ENCODE assay signal across 8 cellular contexts in genomic region chr19:42396542-42397314, GRCh38. TPM values are rescaled to one million over a fixed set of nuclear protein-coding genes. Genes with fewer than 3 reads are reported as not detected.
DNase-seq lines count a peak whose midpoint lies in the region; ATAC-seq and TF ChIP-seq lines count a peak whose summit lies in the region.

No MANE protein-coding gene starts in this region.

- H3K36me3 ChIP-seq in SK-N-SH (replicated peaks in 1 of 2; ENCODE audit: control insufficient read depth in 1 of 2, insufficient read depth in 2 of 2, low read length in 1 of 2) (no peaks in the 10 kb centered on the region), suprapubic skin (no peaks in the 10 kb centered on the region)

- CTCF ChIA-PET in SK-N-SH (lab: Yijun Ruan, JAX): interaction anchor here (0.9 to 2.1 kb wide), 6 partner anchors 9 to 117 kb away, joined by 3 to 9 read pairs (median 4); no protein-coding TSS in a partner anchor

- H2AFZ ChIP-seq in SK-N-SH (ENCODE audit: low read depth): peak overlapping the region; percentile 86

- no peaks in the 10 kb centered on the region for H3K9me3 Mint-ChIP-seq in activated naive CD4-positive, alpha-beta T cell treated with anti-CD3 and anti-CD28 coated beads, Interleukin-2, amount 50 U/mL, for 72 hours

- H3K4me3 ChIP-seq in SK-N-SH (ENCODE audit: low read depth in 2 of 2, low read length in 1 of 2) (peak overlapping the region; percentile 59 to 71), suprapubic skin (peak overlapping the region; percentile 47)

- peak overlapping the region; percentile 56 to 84 for H3K27ac ChIP-seq in SK-N-SH (ENCODE audit: low read depth in 2 of 2, low read length in 1 of 2)
- H3K27ac ChIP-seq in suprapubic skin: peak overlapping the region; percentile 85

- TF ChIP-seq POLR2A in suprapubic skin (IDR thresholded peaks at IDR 0.05): peak in 1 of 2 donors; percentile 10

- no peaks in the 10 kb centered on the region for H3K27me3 ChIP-seq in SK-N-SH (ENCODE audit: insufficient read depth)
- H3K27me3 ChIP-seq in suprapubic skin: no peaks in the 10 kb centered on the region

- H4K20me1 ChIP-seq in SK-N-SH (ENCODE audit: insufficient read depth): no peaks in the 10 kb centered on the region

- peak; percentile 91 for ATAC-seq in HG02571 (IDR thresholded peaks at IDR 0.05; ENCODE audit: unreplicated experiment)
- ATAC-seq in activated naive CD4-positive, alpha-beta T cell treated with anti-CD3 and anti-CD28 coated beads, Interleukin-2, amount 50 U/mL, for 72 hours: peak; percentile 98

- H3K9me3 ChIP-seq in SK-N-SH (no peaks in the 10 kb centered on the region), suprapubic skin (no peaks in the 10 kb centered on the region)

- peaks cover 5% of the 10 kb centered on the region for H3F3A ChIP-seq in SK-N-SH (replicated peaks; ENCODE audit: insufficient read depth)

- H3K9ac ChIP-seq in SK-N-SH: peak overlapping the region; percentile 76

- no peaks in the 10 kb centered on the region for H3K79me2 ChIP-seq in SK-N-SH (ENCODE audit: insufficient read depth)

- DNase-seq in GM04504 (ENCODE audit: low read depth) (peak; percentile 99), NCI-H1092 (lab: John Stamatoyannopoulos, UW) (peak; percentile 97), SK-N-SH (peak; percentile 98), glomerular endothelial cell (ENCODE audit: extremely low read depth, low read depth, low spot score) (peak; percentile 94), nucleus accumbens (lab: John Stamatoyannopoulos, UW) (peak; percentile 84 to 99 (median 97)), suprapubic skin (ENCODE audit: low spot score in 2 of 2) (peak; percentile 99)
- DNase-seq in activated naive CD4-positive, alpha-beta T cell treated with anti-CD3 and anti-CD28 coated beads, Interleukin-2, amount 50 U/mL, for 72 hours (ENCODE audit: low spot score in 2 of 2): peak; percentile 100

- peak overlapping the region; percentile 95 for H3K4me2 ChIP-seq in SK-N-SH

- no peak for TF ChIP-seq RAD21 in SK-N-SH (IDR thresholded peaks at IDR 0.05; ENCODE audit: low read length)

- no peaks in the 10 kb centered on the region for H3K9me2 ChIP-seq in SK-N-SH

- H3K4me1 ChIP-seq in SK-N-SH (ENCODE audit: control insufficient read depth in 1 of 2, insufficient read depth in 2 of 2, low read depth in 1 of 2, low read length in 1 of 2): peaks cover 0 to 20% of the 10 kb centered on the region in 2 experiments; a peak in 2 of 4 replicates
- peaks cover 21% of the 10 kb centered on the region for H3K4me1 ChIP-seq in suprapubic skin

- POLR2A ChIA-PET in SK-N-SH (lab: Yijun Ruan, JAX): interaction anchor here (0.6 to 1.7 kb wide), 5 partner anchors 12 to 167 kb away, joined by 3 to 8 read pairs (median 3); no protein-coding TSS in a partner anchor

- peak overlapping the region; percentile 93 to 98 for H3K27ac Mint-ChIP-seq in activated naive CD4-positive, alpha-beta T cell treated with anti-CD3 and anti-CD28 coated beads, Interleukin-2, amount 50 U/mL, for 72 hours

- 0% methylated on average over 41 of the region's 42 CpGs for WGBS in SK-N-SH (ENCODE audit: low lambda C conversion rate)
- WGBS in suprapubic skin: 1% methylated on average over 29 of the region's 42 CpGs

- peaks cover 0 to 6% of the 10 kb centered on the region in 2 donors for H3K36me3 Mint-ChIP-seq in activated naive CD4-positive, alpha-beta T cell treated with anti-CD3 and anti-CD28 coated beads, Interleukin-2, amount 50 U/mL, for 72 hours

- TF ChIP-seq EP300 in SK-N-SH (IDR thresholded peaks at IDR 0.05; ENCODE audit: borderline replicate concordance in 1 of 2, low read depth in 1 of 2, low read length in 1 of 2) (no peak; a peak in 1 of 4 replicates), suprapubic skin (IDR thresholded peaks at IDR 0.05) (no peak)

- TF ChIP-seq CTCF in SK-N-SH (IDR thresholded peaks at IDR 0.05): no peak
- TF ChIP-seq CTCF in suprapubic skin (IDR thresholded peaks at IDR 0.05): no peak

TF ChIP-seq in SK-N-SH, 30 proteins besides CTCF, POLR2A, EP300 and RAD21 (continues in another document):
- TF ChIP-seq ELF1 (IDR thresholded peaks at IDR 0.05) (peak; percentile 73), REST (IDR thresholded peaks at IDR 0.05; ENCODE audit: low read depth, low read length) (no peak), TAF1 (IDR thresholded peaks at IDR 0.05; ENCODE audit: borderline replicate concordance, low read depth, low read length) (peak; percentile 47), FOXM1 (IDR thresholded peaks at IDR 0.05; ENCODE audit: low read depth) (no peak), JUND (IDR thresholded peaks at IDR 0.05) (no peak), POLR2AphosphoS5 (IDR thresholded peaks at IDR 0.05; ENCODE audit: low read depth, low read length) (peak; percentile 87), SIN3A (IDR thresholded peaks at IDR 0.05; ENCODE audit: borderline replicate concordance, low read depth, low read length) (peak; percentile 38; the same call in 1 of the 2 replicates), USF1 (IDR thresholded peaks at IDR 0.05; ENCODE audit: borderline replicate concordance, low read depth) (no peak), EZH2phosphoT487 (IDR thresholded peaks at IDR 0.05; ENCODE audit: borderline replicate concordance, low read depth) (no peak), NFIC (IDR thresholded peaks at IDR 0.05; ENCODE audit: borderline replicate concordance) (no peak), FOXJ3 (CRISPR knock-in tag; IDR thresholded peaks at IDR 0.05) (no peak), GABPA (IDR thresholded peaks at IDR 0.05; ENCODE audit: low read depth) (peak; percentile 24; the same call in 1 of the 2 replicates), RCOR1 (IDR thresholded peaks at IDR 0.05; ENCODE audit: low read length) (no peak), IRF3 (IDR thresholded peaks at IDR 0.05; ENCODE audit: low read depth, low read length) (peak; percentile 91), TEAD4 (IDR thresholded peaks at IDR 0.05; ENCODE audit: borderline replicate concordance, insufficient read depth) (no peak)

RNA-seq across cellular contexts. Expression of gene CNFN, which starts 6.6 kb away (rescaled TPM):
- polyA plus RNA-seq in SK-N-SH (2012; rRNA removed): 2.3 and 4.5 TPM in 2 replicates
- 1.4 and 2.9 TPM in 2 replicates for polyA plus RNA-seq in SK-N-SH (2012; cell fraction: cytosol; rRNA removed)
- 0.80 and 4.0 TPM in 2 replicates for polyA plus RNA-seq in SK-N-SH (2012; cell fraction: nucleus; rRNA removed)
- not detected for total RNA-seq in activated naive CD4-positive, alpha-beta T cell treated with anti-CD3 and anti-CD28 coated beads, Interleukin-2, amount 50 U/mL, for 72 hours
- total RNA-seq in glomerular endothelial cell: not detected in 2 replicates
- 100 to 1,000 TPM in 3 of 4 donors, 10 to 100 TPM in 1; 52.9 to 364 (median 353) TPM for total RNA-seq in suprapubic skin

RNA-seq across cellular contexts. Expression of gene LIPE, which starts 30.5 kb away (rescaled TPM):
- polyA plus RNA-seq in SK-N-SH (2012; rRNA removed): 3.2 and 4.4 TPM in 2 replicates
- polyA plus RNA-seq in SK-N-SH (2012; cell fraction: cytosol; rRNA removed): 1.4 and 3.0 TPM in 2 replicates
- polyA plus RNA-seq in SK-N-SH (2012; cell fraction: nucleus; rRNA removed): 5.1 and 5.2 TPM in 2 replicates
- 10 to 100 TPM; 13.6 to 27.0 TPM for total RNA-seq in activated naive CD4-positive, alpha-beta T cell treated with anti-CD3 and anti-CD28 coated beads, Interleukin-2, amount 50 U/mL, for 72 hours
- total RNA-seq in glomerular endothelial cell: 9.3 and 10.7 TPM in 2 replicates
- 10 to 100 TPM; 33.9 to 82.6 (median 51.5) TPM for total RNA-seq in suprapubic skin

RNA-seq across cellular contexts. Expression of gene CXCL17, which starts 46.0 kb away (rescaled TPM):
- not detected in 2 replicates for polyA plus RNA-seq in SK-N-SH (2012; rRNA removed)
- not detected in 2 replicates for polyA plus RNA-seq in SK-N-SH (2012; cell fraction: cytosol; rRNA removed)
- not detected in 2 replicates for polyA plus RNA-seq in SK-N-SH (2012; cell fraction: nucleus; rRNA removed)
- total RNA-seq in activated naive CD4-positive, alpha-beta T cell treated with anti-CD3 and anti-CD28 coated beads, Interleukin-2, amount 50 U/mL, for 72 hours: not detected
- total RNA-seq in glomerular endothelial cell (not detected in 2 replicates), suprapubic skin (under 1 TPM in 1 of 4 donors, not detected in 3; 0.55 TPM)

Comparison
In these comparisons a context has a peak if more than half of its experiments do, and no peak if none do; other contexts are left out.
1. Peak in every context shown above with its lines: DNase-seq, ATAC-seq, H3K4me3 ChIP-seq and H3K27ac ChIP-seq.
2. RNA of gene CNFN, which starts 6.6 kb away (total RNA-seq): 52.9 to 364 TPM in suprapubic skin; not detected in activated naive CD4-positive, alpha-beta T cell treated with anti-CD3 and anti-CD28 coated beads, Interleukin-2, amount 50 U/mL, for 72 hours and not detected in glomerular endothelial cell; every median in the first group is over 10 times any median in the second.